8 cellular contexts compared by ENCODE assay signal in the genomic region with DNA sequence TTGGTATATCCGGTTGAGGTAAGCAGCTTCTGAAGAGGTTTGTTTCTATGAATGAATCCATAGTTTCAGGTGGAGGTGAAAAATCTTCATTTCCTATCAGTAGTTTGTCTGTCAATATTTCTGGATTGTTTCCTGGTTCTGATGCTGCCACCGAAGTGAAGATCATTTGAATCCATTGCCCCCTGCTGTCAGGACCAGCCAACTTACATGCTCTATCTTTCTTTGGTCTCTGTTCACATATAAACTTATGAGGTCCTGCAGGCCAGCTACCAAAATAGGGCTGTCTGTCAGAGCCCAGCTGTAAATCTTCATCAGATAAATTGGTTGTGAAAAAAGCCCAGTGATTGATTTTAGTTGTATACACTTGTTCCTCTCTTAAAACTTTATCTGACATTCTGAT. TPM values are rescaled to one million over a fixed set of nuclear protein-coding genes. Genes with fewer than 3 reads are reported as not detected.
A peak's percentile ranks its signal among the peaks of the same experiment; 100 is the strongest.
DNase-seq lines count a peak whose midpoint lies in the region; ATAC-seq and TF ChIP-seq lines count a peak whose summit lies in the region.

No MANE protein-coding gene starts in this region.

- no peaks in the 10 kb centered on the region for H3K9me3 Mint-ChIP-seq in endothelial cell (ENCODE audit: unreplicated experiment)
- no peaks in the 10 kb centered on the region for H3K9me3 Mint-ChIP-seq in stimulated activated effector memory CD8-positive, alpha-beta T cell treated with anti-CD3 and anti-CD28 coated beads, Interleukin-12 subunit alpha, Interleukin-12 subunit beta, amount 100 ng/mL, for 72 hours

- no peak for TF ChIP-seq POLR2A in gastrocnemius medialis (IDR thresholded peaks at IDR 0.05)

- intact Hi-C loops in gastrocnemius medialis (cut with DNase I; ENCODE audit: low total_unique reads), result no loop called here

- H3K27ac ChIP-seq in gastrocnemius medialis, result no peak overlapping the region

- H3K36me3 Mint-ChIP-seq in endothelial cell (ENCODE audit: low read depth, unreplicated experiment), result no peaks in the 10 kb centered on the region
- peaks cover 2% of the 10 kb centered on the region for H3K36me3 Mint-ChIP-seq in stimulated activated effector memory CD8-positive, alpha-beta T cell treated with anti-CD3 and anti-CD28 coated beads, Interleukin-12 subunit alpha, Interleukin-12 subunit beta, amount 100 ng/mL, for 72 hours

- in situ Hi-C loops in ACHN (cut with HindIII; ENCODE audit: low pct_ligation_motif_present, low pct_unique_long_range_greater_than_20kb, low sequenced_read_pairs), result no loop called here
- in situ Hi-C loops in gastrocnemius medialis (cut with MboI; ENCODE audit: low sequenced_read_pairs in 4 of 4), result no loop called here

- peak; percentile 48 for ATAC-seq in HG02884 (IDR thresholded peaks at IDR 0.05; ENCODE audit: unreplicated experiment)
- peak; percentile 55 for ATAC-seq in stimulated activated effector memory CD8-positive, alpha-beta T cell treated with anti-CD3 and anti-CD28 coated beads, Interleukin-12 subunit alpha, Interleukin-12 subunit beta, amount 100 ng/mL, for 72 hours
- ATAC-seq in gastrocnemius medialis, result no peak

- H3K27me3 Mint-ChIP-seq in endothelial cell (ENCODE audit: unreplicated experiment), result no peaks in the 10 kb centered on the region

- no peaks in the 10 kb centered on the region for H3K27me3 ChIP-seq in gastrocnemius medialis

- TF ChIP-seq CTCF in GM10266 (IDR thresholded peaks at IDR 0.05; ENCODE audit: control insufficient read depth, insufficient read depth, low read depth, missing control alignments) (peak; percentile 47), endothelial cell (IDR thresholded peaks at IDR 0.05; ENCODE audit: unreplicated experiment) (peak; percentile 48), gastrocnemius medialis (IDR thresholded peaks at IDR 0.05 in 4 of 5, conservative IDR thresholded peaks at IDR 0.05 in 1 of 5) (peak in 2 of 5 experiments; percentile 21 to 34)

- H3K4me3 ChIP-seq in gastrocnemius medialis, result no peak overlapping the region

- H3K36me3 ChIP-seq in gastrocnemius medialis, result peaks cover 0 to 7% of the 10 kb centered on the region in 2 donors

- H3K9me3 ChIP-seq in gastrocnemius medialis, result no peaks in the 10 kb centered on the region

- no peak overlapping the region for H3K4me3 Mint-ChIP-seq in endothelial cell (ENCODE audit: unreplicated experiment)
- H3K4me3 Mint-ChIP-seq in stimulated activated effector memory CD8-positive, alpha-beta T cell treated with anti-CD3 and anti-CD28 coated beads, Interleukin-12 subunit alpha, Interleukin-12 subunit beta, amount 100 ng/mL, for 72 hours, result no peak overlapping the region

- H3K4me1 ChIP-seq in gastrocnemius medialis, result peaks cover 0 to 11% of the 10 kb centered on the region in 2 donors

- H3K4me1 Mint-ChIP-seq in endothelial cell (ENCODE audit: unreplicated experiment), result no peaks in the 10 kb centered on the region
- H3K4me1 Mint-ChIP-seq in stimulated activated effector memory CD8-positive, alpha-beta T cell treated with anti-CD3 and anti-CD28 coated beads, Interleukin-12 subunit alpha, Interleukin-12 subunit beta, amount 100 ng/mL, for 72 hours, result peaks cover 2% of the 10 kb centered on the region

- DNase-seq in ACHN (peak; percentile 35), GM10266 (ENCODE audit: extremely low spot score) (peak; percentile 46), RKO (ENCODE audit: low spot score) (peak; percentile 50), endothelial cell (ENCODE audit: low spot score) (peak; percentile 27), gastrocnemius medialis (no peak), NK-92 (lab: John Stamatoyannopoulos, UW; ENCODE audit: unreplicated experiment) (no peak)
- DNase-seq in stimulated activated effector memory CD8-positive, alpha-beta T cell treated with anti-CD3 and anti-CD28 coated beads, Interleukin-12 subunit alpha, Interleukin-12 subunit beta, amount 100 ng/mL, for 72 hours (ENCODE audit: low spot score in 2 of 2), result no peak

- H3K27ac Mint-ChIP-seq in endothelial cell (ENCODE audit: unreplicated experiment), result no peak overlapping the region
- H3K27ac Mint-ChIP-seq in stimulated activated effector memory CD8-positive, alpha-beta T cell treated with anti-CD3 and anti-CD28 coated beads, Interleukin-12 subunit alpha, Interleukin-12 subunit beta, amount 100 ng/mL, for 72 hours, result no peak overlapping the region

RNA-seq across cellular contexts. Expression of gene N4BP2L1, which starts 15.2 kb away (rescaled TPM):
- total RNA-seq in endothelial cell (ENCODE audit: unreplicated experiment) (4.2 TPM), gastrocnemius medialis (1 to 10 TPM; 6.5 to 10.0 (median 7.2) TPM)

Comparison
In these comparisons a context has a peak if more than half of its experiments do, and no peak if none do; other contexts are left out.
1. DNase-seq: peak in ACHN (single experiment), GM10266 (single experiment), RKO (single experiment) and endothelial cell (single experiment); none in stimulated activated effector memory CD8-positive, alpha-beta T cell treated with anti-CD3 and anti-CD28 coated beads, Interleukin-12 subunit alpha, Interleukin-12 subunit beta, amount 100 ng/mL, for 72 hours (0 of 2), gastrocnemius medialis (0 of 2) and NK-92 (single experiment).
2. ATAC-seq: peak in HG02884 (single experiment) and stimulated activated effector memory CD8-positive, alpha-beta T cell treated with anti-CD3 and anti-CD28 coated beads, Interleukin-12 subunit alpha, Interleukin-12 subunit beta, amount 100 ng/mL, for 72 hours (single experiment); none in gastrocnemius medialis (0 of 2).